ENCODE assay signal across 16 cellular contexts in the genomic region with DNA sequence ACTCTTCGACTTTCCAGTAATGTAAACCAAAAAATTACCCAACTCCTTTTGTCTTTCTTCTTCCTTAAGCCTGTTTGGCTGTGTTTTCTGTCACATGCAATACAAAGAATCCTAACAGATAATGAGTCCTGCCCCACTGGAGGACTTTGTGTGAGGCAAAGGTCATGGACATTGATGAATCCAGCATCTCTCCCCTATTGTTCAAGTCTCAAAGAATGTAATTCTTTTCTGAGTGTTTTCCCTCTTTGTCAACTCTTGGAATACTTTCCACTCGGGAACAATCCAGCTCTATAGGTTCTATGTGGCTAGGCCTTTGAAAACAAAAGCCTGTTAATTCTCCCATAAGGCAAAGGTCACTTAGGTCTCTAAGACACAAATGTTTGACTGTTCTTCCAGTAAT.
"Had no signal": no experiment of that assay in that cellular context is flagged by ENCODE, and none has a peak within 500 bp of the region (broad histone marks: within the 10 kb centered on the region; RNA-seq: fewer than 3 reads in every experiment).

No MANE protein-coding gene starts in this region.

- DNase-seq: heart right ventricle; kidney glomerular epithelial cell; left cardiac atrium; left lung; lower lobe of right lung; mammary epithelial cell; mesendoderm; naive B cell; natural killer cell; nephron progenitor cell; stimulated activated CD4-positive, alpha-beta T cell treated with anti-CD3 and anti-CD28 coated beads, Interleukin-12 subunit alpha, Interleukin-12 subunit beta, amount 100 ng/mL, for 4 hours; stimulated activated CD4-positive, alpha-beta T cell treated with anti-CD3 and anti-CD28 coated beads, Interleukin-15, amount 100 ng/mL, for 24 hours; stimulated activated CD4-positive, alpha-beta T cell treated with anti-CD3 and anti-CD28 coated beads, Interleukin-2, amount 100 ng/mL, for 24 hours; stimulated activated CD4-positive, alpha-beta T cell treated with anti-CD3 and anti-CD28 coated beads, Interleukin-4, amount 100 ng/mL, for 24 hours; stimulated activated naive CD4-positive, alpha-beta T cell; uterus had no signal
